Comparison of ENCODE assay signal across 17 cellular contexts in the genomic region with DNA sequence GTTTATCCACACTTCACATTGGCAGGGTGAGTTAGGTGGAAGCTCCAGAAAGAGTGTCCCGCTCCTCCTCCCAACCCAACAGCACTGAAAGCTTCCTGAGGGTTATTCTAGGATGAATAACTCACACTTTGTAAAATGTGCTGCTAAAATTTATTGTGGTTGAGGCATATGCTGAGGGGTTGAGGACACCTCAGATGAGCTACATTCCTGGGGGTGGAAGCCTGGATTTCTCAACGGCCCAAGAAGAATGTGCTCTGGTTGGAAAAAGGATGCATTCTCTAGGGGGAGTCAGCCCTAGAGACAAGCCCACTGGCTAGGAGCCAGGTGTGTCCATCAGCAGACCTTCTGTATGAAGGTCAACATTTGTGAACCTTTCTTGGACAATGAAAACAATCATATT.
DNase-seq lines count a peak whose midpoint lies in the region; ATAC-seq, FAIRE-seq and TF ChIP-seq lines count a peak whose summit lies in the region.
"Had no signal": no experiment of that assay in that cellular context is flagged by ENCODE, and none has a peak within 500 bp of the region (broad histone marks: within the 10 kb centered on the region; RNA-seq: fewer than 3 reads in every experiment).

No MANE protein-coding gene starts in this region.

- H3K4me1 Mint-ChIP-seq in astrocyte (ENCODE audit: low read depth, unreplicated experiment) = peaks cover 51% of the 10 kb centered on the region
- no peaks in the 10 kb centered on the region for H3K4me1 Mint-ChIP-seq in natural killer cell treated with Interleukin-12 subunit alpha and Interleukin-12 subunit beta and Interleukin-15 and Interleukin-18, amount 100 ng/mL, for 72 hours (ENCODE audit: low read depth in 2 of 2)

- peak; percentile 96 for FAIRE-seq in astrocyte (lab: Jason Lieb, UNC)
- FAIRE-seq: GM12878 had no signal

- H3K27ac Mint-ChIP-seq in astrocyte (ENCODE audit: unreplicated experiment) = peak overlapping the region; percentile 99
- H3K27ac Mint-ChIP-seq in natural killer cell treated with Interleukin-12 subunit alpha and Interleukin-12 subunit beta and Interleukin-15 and Interleukin-18, amount 100 ng/mL, for 72 hours = no peak overlapping the region
- H3K27ac Mint-ChIP-seq: nephron had no signal

- in situ Hi-C loops in GM23248 (cut with MboI) = no loop called here

- H3F3A ChIP-seq in GM23248 (ENCODE audit: insufficient read depth) = peaks cover 35% of the 10 kb centered on the region

- peaks cover 61% of the 10 kb centered on the region for H3K4me1 ChIP-seq in GM23248 (ENCODE audit: insufficient read depth)
- H3K4me1 ChIP-seq in astrocyte (ENCODE audit: insufficient read depth, low read length) = peaks cover 49% of the 10 kb centered on the region

- 8 to 10% methylated on average over 2 of the region's 2 CpGs for WGBS in GM23248 (ENCODE audit: low coverage in 1 of 2, low lambda C conversion rate in 2 of 2, missing lambda C conversion rate in 2 of 2), 2 experiments

- H3K9me2 ChIP-seq in GM23248 (ENCODE audit: insufficient read depth) = no peaks in the 10 kb centered on the region

- H3K9me3 ChIP-seq in GM23248 (ENCODE audit: low read depth) (no peaks in the 10 kb centered on the region), astrocyte (ENCODE audit: insufficient read depth, low read depth, low read length) (no peaks in the 10 kb centered on the region)
- H3K9me3 ChIP-seq: stomach had no signal

- DNase-seq in A172 (ENCODE audit: low spot score) = peak; percentile 98
- peak; percentile 84 for DNase-seq in GM23248
- peak; percentile 94 for DNase-seq in astrocyte (ENCODE audit: low read depth)
- DNase-seq in iris pigment epithelial cell (ENCODE audit: low read depth) = peak; percentile 86
- no peak for DNase-seq in natural killer cell treated with Interleukin-12 subunit alpha and Interleukin-12 subunit beta and Interleukin-15 and Interleukin-18, amount 100 ng/mL, for 72 hours (ENCODE audit: low spot score)
- DNase-seq in activated T-cell treated with anti-CD3 and anti-CD28 coated beads, Interleukin-2, amount 50 U/mL, for 48 hours = no peak
- DNase-seq in HuH-7.5 (ENCODE audit: low spot score) = no peak
- DNase-seq: activated CD8-positive, alpha-beta memory T cell treated with anti-CD3 and anti-CD28 coated beads for 24 hours; activated gamma-delta T cell; AML-193; left ventricle myocardium superior; stomach had no signal

- no peaks in the 10 kb centered on the region for H4K20me1 ChIP-seq in GM23248 (ENCODE audit: insufficient read depth)
- H4K20me1 ChIP-seq in astrocyte (ENCODE audit: insufficient read depth, low read length) = no peaks in the 10 kb centered on the region

- H3K36me3 Mint-ChIP-seq in astrocyte (ENCODE audit: low read depth, unreplicated experiment) = no peaks in the 10 kb centered on the region
- H3K36me3 Mint-ChIP-seq in natural killer cell treated with Interleukin-12 subunit alpha and Interleukin-12 subunit beta and Interleukin-15 and Interleukin-18, amount 100 ng/mL, for 72 hours = no peaks in the 10 kb centered on the region

- peak overlapping the region; percentile 48; the same call in 1 of the 2 replicates for H3K9ac ChIP-seq in GM23248
- H3K9ac ChIP-seq in astrocyte (ENCODE audit: low read length) = peak overlapping the region; percentile 15

- H3K27ac ChIP-seq in GM23248 (peak overlapping the region; percentile 95), astrocyte (ENCODE audit: low read depth, low read length) (peak overlapping the region; percentile 99)
- H3K27ac ChIP-seq: cardiac muscle cell, hepatocyte had no signal

- H3K27me3 Mint-ChIP-seq in astrocyte (ENCODE audit: low read depth, unreplicated experiment) = no peaks in the 10 kb centered on the region
- no peaks in the 10 kb centered on the region for H3K27me3 Mint-ChIP-seq in natural killer cell treated with Interleukin-12 subunit alpha and Interleukin-12 subunit beta and Interleukin-15 and Interleukin-18, amount 100 ng/mL, for 72 hours

- no peaks in the 10 kb centered on the region for H3K27me3 ChIP-seq in GM23248 (replicated peaks; ENCODE audit: insufficient read depth)
- H3K27me3 ChIP-seq in astrocyte (ENCODE audit: insufficient read depth, low read length) = no peaks in the 10 kb centered on the region
- H3K27me3 ChIP-seq: cardiac muscle cell, hepatocyte, stomach had no signal

- no peak for TF ChIP-seq CTCF in astrocyte (IDR thresholded peaks at IDR 0.05; ENCODE audit: insufficient read depth, low read depth, low read length)

- H3K4me3 ChIP-seq in GM23248 (no peak overlapping the region), astrocyte (ENCODE audit: insufficient read depth, low read depth, low read length) (no peak overlapping the region)
- H3K4me3 ChIP-seq: cardiac muscle cell, GM12878, hepatocyte, stomach had no signal

- H2AFZ ChIP-seq in GM23248 = no peak overlapping the region
- H2AFZ ChIP-seq in astrocyte (ENCODE audit: low read depth, low read length) = no peak overlapping the region
- H2AFZ ChIP-seq: hepatocyte had no signal

- H3K36me3 ChIP-seq in GM23248 (ENCODE audit: low read depth) (no peaks in the 10 kb centered on the region), astrocyte (ENCODE audit: insufficient read depth, low read length) (no peaks in the 10 kb centered on the region)
- H3K36me3 ChIP-seq: cardiac muscle cell, stomach had no signal

- no peak overlapping the region for H3K4me3 Mint-ChIP-seq in astrocyte (ENCODE audit: unreplicated experiment)
- no peak overlapping the region for H3K4me3 Mint-ChIP-seq in natural killer cell treated with Interleukin-12 subunit alpha and Interleukin-12 subunit beta and Interleukin-15 and Interleukin-18, amount 100 ng/mL, for 72 hours
- H3K4me3 Mint-ChIP-seq: nephron had no signal

- ATAC-seq in HG03039 (IDR thresholded peaks at IDR 0.05; ENCODE audit: unreplicated experiment) = no peak
- no peak for ATAC-seq in natural killer cell treated with Interleukin-12 subunit alpha and Interleukin-12 subunit beta and Interleukin-15 and Interleukin-18, amount 100 ng/mL, for 72 hours
- ATAC-seq: GM12878, left ventricle myocardium superior had no signal

- H3K4me2 ChIP-seq in GM23248 (ENCODE audit: unreplicated experiment) = peak overlapping the region; percentile 5
- H3K4me2 ChIP-seq in astrocyte (ENCODE audit: low read length) = peak overlapping the region; percentile 70
- H3K4me2 ChIP-seq: hepatocyte had no signal

- H3K9me3 Mint-ChIP-seq in astrocyte (ENCODE audit: unreplicated experiment) = no peaks in the 10 kb centered on the region
- no peaks in the 10 kb centered on the region for H3K9me3 Mint-ChIP-seq in natural killer cell treated with Interleukin-12 subunit alpha and Interleukin-12 subunit beta and Interleukin-15 and Interleukin-18, amount 100 ng/mL, for 72 hours
- H3K9me3 Mint-ChIP-seq: nephron had no signal

- H3K79me2 ChIP-seq in GM23248 (ENCODE audit: insufficient read depth) (no peaks in the 10 kb centered on the region), astrocyte (ENCODE audit: insufficient read depth, low read length) (no peaks in the 10 kb centered on the region)
- H3K79me2 ChIP-seq: hepatocyte had no signal

Comparison
In these comparisons a context has a peak if more than half of its experiments do, and no peak if none do; other contexts are left out.
1. DNase-seq: peak in A172 (single experiment), GM23248 (single experiment), astrocyte (single experiment) and iris pigment epithelial cell (single experiment); none in natural killer cell treated with Interleukin-12 subunit alpha and Interleukin-12 subunit beta and Interleukin-15 and Interleukin-18, amount 100 ng/mL, for 72 hours (single experiment), activated T-cell treated with anti-CD3 and anti-CD28 coated beads, Interleukin-2, amount 50 U/mL, for 48 hours (0 of 2) and HuH-7.5 (single experiment).